ENCODE assay signal across 8 cellular contexts in the genomic region with DNA sequence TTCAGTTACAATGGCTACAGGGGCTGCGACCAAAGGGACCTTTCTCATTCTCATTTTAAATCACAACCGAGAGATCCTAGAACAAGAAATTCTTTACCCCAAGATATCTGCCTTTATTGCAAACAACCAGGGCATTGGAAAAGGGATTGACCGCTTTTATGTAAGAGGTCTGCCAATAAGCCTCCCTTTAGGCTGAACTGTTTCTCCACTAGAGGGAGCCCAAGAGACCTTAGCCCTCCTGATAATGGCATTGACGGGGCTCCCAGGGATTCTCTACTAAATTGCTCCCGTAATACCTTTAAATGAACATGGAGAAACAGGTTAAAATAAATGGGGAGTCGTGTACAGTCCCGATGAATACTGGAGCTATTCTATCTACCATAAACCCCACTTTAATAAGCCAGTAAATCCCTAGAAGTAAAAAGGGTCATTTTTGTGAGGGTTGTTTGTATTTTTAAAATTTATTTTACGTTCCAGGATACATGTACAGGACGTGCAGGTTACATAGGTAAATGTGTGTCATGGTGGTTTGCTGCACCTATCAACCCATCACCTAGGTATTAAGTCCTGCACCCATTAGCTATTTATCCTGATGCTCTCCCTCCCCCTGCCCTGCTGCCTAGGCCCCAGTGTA. TPM values are rescaled to one million over a fixed set of nuclear protein-coding genes. Genes with fewer than 3 reads are reported as not detected.
DNase-seq lines count a peak whose midpoint lies in the region; ATAC-seq and TF ChIP-seq lines count a peak whose summit lies in the region.

No MANE protein-coding gene starts in this region.

- H3K4me1 ChIP-seq in mucosa of descending colon (ENCODE audit: low read depth), result no peaks in the 10 kb centered on the region

- intact Hi-C loops in mucosa of descending colon (cut with DNase I, micrococcal nuclease), result loop anchor here in 1 of 2 donors (5.0 to 10.0 kb wide), 2 partner anchors 369 to 446 kb away; no protein-coding TSS in a partner anchor

- H3K27me3 Mint-ChIP-seq in T-helper 17 cell, result peaks cover 29% of the 10 kb centered on the region
- H3K27me3 Mint-ChIP-seq in effector memory CD8-positive, alpha-beta T cell, result peaks cover 19 to 22% of the 10 kb centered on the region in 2 donors

- H3K4me3 ChIP-seq in mucosa of descending colon, result no peak overlapping the region

- no peak overlapping the region for H3K4me3 Mint-ChIP-seq in T-helper 17 cell
- H3K4me3 Mint-ChIP-seq in effector memory CD8-positive, alpha-beta T cell, result no peak overlapping the region

- H3K4me1 Mint-ChIP-seq in T-helper 17 cell, result peaks cover 2% of the 10 kb centered on the region
- H3K4me1 Mint-ChIP-seq in effector memory CD8-positive, alpha-beta T cell (ENCODE audit: low read depth in 2 of 2), result no peaks in the 10 kb centered on the region

- no peaks in the 10 kb centered on the region for H3K36me3 ChIP-seq in mucosa of descending colon (ENCODE audit: low read depth)

- H3K9me3 ChIP-seq in T-helper 17 cell (ENCODE audit: control insufficient read depth, low read length, poor library complexity, severe bottlenecking) (no peaks in the 10 kb centered on the region), mucosa of descending colon (no peaks in the 10 kb centered on the region)

- H3K36me3 Mint-ChIP-seq in T-helper 17 cell (ENCODE audit: low read depth), result peaks cover 3% of the 10 kb centered on the region
- H3K36me3 Mint-ChIP-seq in effector memory CD8-positive, alpha-beta T cell (ENCODE audit: insufficient read depth), result no peaks in the 10 kb centered on the region

- peak; percentile 68 for ATAC-seq in HG02610 (IDR thresholded peaks at IDR 0.05; ENCODE audit: unreplicated experiment)
- ATAC-seq in T-helper 17 cell, result peak; percentile 60
- peak; percentile 52 for ATAC-seq in effector memory CD8-positive, alpha-beta T cell (replicated peaks)
- ATAC-seq in mucosa of descending colon, result peak; percentile 76
- ATAC-seq in HG02973 (IDR thresholded peaks at IDR 0.05; ENCODE audit: unreplicated experiment), result no peak

- TF ChIP-seq CTCF in mucosa of descending colon (IDR thresholded peaks at IDR 0.05), result peak; percentile 74

- DNase-seq in activated naive CD4-positive, alpha-beta T cell treated with Interleukin-2 at 50 U/mL for 16 hours, result peak; percentile 10
- no peak for DNase-seq in activated naive CD4-positive, alpha-beta T cell (lab: John Stamatoyannopoulos, UW)
- DNase-seq in NCI-H1694 (lab: John Stamatoyannopoulos, UW), result peak; percentile 65
- peak in 1 of 3 donors; percentile 13 for DNase-seq in T-helper 17 cell
- DNase-seq in effector memory CD8-positive, alpha-beta T cell, result peak; percentile 31 to 42 (median 36)
- DNase-seq in mucosa of descending colon, result peak in 1 of 3 donors; percentile 76

- no peaks in the 10 kb centered on the region for H3K9me3 Mint-ChIP-seq in effector memory CD8-positive, alpha-beta T cell

- H3K27ac Mint-ChIP-seq in T-helper 17 cell, result no peak overlapping the region
- no peak overlapping the region for H3K27ac Mint-ChIP-seq in effector memory CD8-positive, alpha-beta T cell

RNA-seq across cellular contexts. Expression of a gene that starts 7.5 kb away (rescaled TPM):
- total RNA-seq in T-helper 17 cell (under 1 TPM in 1 of 2 donors, not detected in 1; 0.22 TPM), mucosa of descending colon (1 to 10 TPM; 1.0 to 1.6 (median 1.3) TPM)

Comparison
In these comparisons a context has a peak if more than half of its experiments do, and no peak if none do; other contexts are left out.
1. DNase-seq: peak in activated naive CD4-positive, alpha-beta T cell treated with Interleukin-2 at 50 U/mL for 16 hours (single experiment), NCI-H1694 (single experiment) and effector memory CD8-positive, alpha-beta T cell (3 of 3); none in activated naive CD4-positive, alpha-beta T cell (0 of 4).